In genomic region chr14:25396128-25396527, GRCh38 we compare ENCODE assay signal across 25 cellular contexts.
DNase-seq lines count a peak whose midpoint lies in the region; ATAC-seq and TF ChIP-seq lines count a peak whose summit lies in the region.
"Had no signal": no experiment of that assay in that cellular context is flagged by ENCODE, and none has a peak within 500 bp of the region (broad histone marks: within the 10 kb centered on the region; RNA-seq: fewer than 3 reads in every experiment).

No MANE protein-coding gene starts in this region.

- TF ChIP-seq CTCF in mucosa of descending colon (IDR thresholded peaks at IDR 0.05) = no peak

- H3K4me1 Mint-ChIP-seq in activated naive CD8-positive, alpha-beta T cell treated with anti-CD3 and anti-CD28 coated beads for 36 hours = peaks cover 12% of the 10 kb centered on the region
- H3K4me1 Mint-ChIP-seq in T-helper 17 cell = no peaks in the 10 kb centered on the region

- no peaks in the 10 kb centered on the region for H3K36me3 Mint-ChIP-seq in activated naive CD8-positive, alpha-beta T cell treated with anti-CD3 and anti-CD28 coated beads for 36 hours
- no peaks in the 10 kb centered on the region for H3K36me3 Mint-ChIP-seq in T-helper 17 cell (ENCODE audit: low read depth)
- H3K36me3 Mint-ChIP-seq: activated naive CD4-positive, alpha-beta T cell treated with anti-CD3 and anti-CD28 coated beads, Interleukin-2, amount 50 U/mL, for 72 hours; brain; natural killer cell treated with Interleukin-12 subunit alpha and Interleukin-12 subunit beta and Interleukin-15 and Interleukin-18, amount 100 ng/mL, for 72 hours; type B pancreatic cell had no signal

- no peak for DNase-seq in activated naive CD8-positive, alpha-beta T cell treated with anti-CD3 and anti-CD28 coated beads for 36 hours
- no peak for DNase-seq in mucosa of descending colon
- no peak for DNase-seq in left colon
- no peak for DNase-seq in T-helper 17 cell
- DNase-seq: activated CD8-positive, alpha-beta memory T cell treated with anti-CD3 and anti-CD28 coated beads for 24 hours; activated T-cell treated with anti-CD3 and anti-CD28 coated beads, Interleukin-2, amount 50 U/mL, for 72 hours; COR-L47; GOT3; kidney; mammary epithelial cell; NCI-H1436; NCI-H2171 treated with DMSO at 0.1 percent for 48 hours; NCI-H748 treated with DMSO at 0.1 percent for 48 hours; pancreas; stomach had no signal

- H3K4me3 Mint-ChIP-seq in activated naive CD8-positive, alpha-beta T cell treated with anti-CD3 and anti-CD28 coated beads for 36 hours = no peak overlapping the region
- H3K4me3 Mint-ChIP-seq in T-helper 17 cell = no peak overlapping the region
- H3K4me3 Mint-ChIP-seq: activated T-cell treated with anti-CD3 and anti-CD28 coated beads, Interleukin-2, amount 50 U/mL, for 72 hours; brain; natural killer cell treated with Interleukin-12 subunit alpha and Interleukin-12 subunit beta and Interleukin-15 and Interleukin-18, amount 100 ng/mL, for 72 hours; T-helper 2 cell treated with Interferon-gamma antibody and Interleukin-4, amounts not matched to agents 5 μg/mL and 100 μg/mL, for 36 hours; type B pancreatic cell had no signal

- H3K4me3 ChIP-seq in mucosa of descending colon = no peak overlapping the region
- H3K4me3 ChIP-seq: pancreas, SJSA1, stomach had no signal

- peaks cover 5% of the 10 kb centered on the region for H3K9me3 Mint-ChIP-seq in activated naive CD8-positive, alpha-beta T cell treated with anti-CD3 and anti-CD28 coated beads for 36 hours
- H3K9me3 Mint-ChIP-seq: natural killer cell treated with Interleukin-12 subunit alpha and Interleukin-12 subunit beta and Interleukin-15 and Interleukin-18, amount 100 ng/mL, for 72 hours; T-helper 2 cell treated with Interferon-gamma antibody and Interleukin-4, amounts not matched to agents 5 μg/mL and 100 μg/mL, for 36 hours; type B pancreatic cell had no signal

- H3K27me3 Mint-ChIP-seq in activated naive CD8-positive, alpha-beta T cell treated with anti-CD3 and anti-CD28 coated beads for 36 hours = peaks cover 11% of the 10 kb centered on the region
- H3K27me3 Mint-ChIP-seq in T-helper 17 cell = no peaks in the 10 kb centered on the region

- H3K36me3 ChIP-seq in mucosa of descending colon (ENCODE audit: low read depth) = no peaks in the 10 kb centered on the region
- H3K36me3 ChIP-seq: pancreas, SJSA1, stomach had no signal

- H3K4me1 ChIP-seq in mucosa of descending colon (ENCODE audit: low read depth) = peaks cover 6% of the 10 kb centered on the region
- H3K4me1 ChIP-seq: pancreas, SJSA1, stomach had no signal

- intact Hi-C loops in mucosa of descending colon (cut with DNase I, micrococcal nuclease) = no loop called here
- intact Hi-C loops in left colon (cut with DNase I, micrococcal nuclease) = no loop called here

- peak; percentile 61 for ATAC-seq in GM18909 (IDR thresholded peaks at IDR 0.05; ENCODE audit: poor library complexity, unreplicated experiment)
- peak; percentile 66 for ATAC-seq in HG03378 (IDR thresholded peaks at IDR 0.05; ENCODE audit: unreplicated experiment)
- ATAC-seq in mucosa of descending colon = peak; percentile 34
- ATAC-seq in HG02571 (IDR thresholded peaks at IDR 0.05; ENCODE audit: unreplicated experiment) = no peak
- ATAC-seq in left colon = no peak
- no peak for ATAC-seq in HG03139 (IDR thresholded peaks at IDR 0.05; ENCODE audit: unreplicated experiment)
- ATAC-seq in T-helper 17 cell = no peak
- ATAC-seq: activated T-cell treated with anti-CD3 and anti-CD28 coated beads, Interleukin-2, amount 50 U/mL, for 72 hours; natural killer cell treated with Interleukin-12 subunit alpha and Interleukin-12 subunit beta and Interleukin-15 and Interleukin-18, amount 100 ng/mL, for 72 hours; pancreas had no signal

- H3K9me3 ChIP-seq in mucosa of descending colon (no peaks in the 10 kb centered on the region), T-helper 17 cell (ENCODE audit: control insufficient read depth, low read length, poor library complexity, severe bottlenecking) (no peaks in the 10 kb centered on the region)
- H3K9me3 ChIP-seq: pancreas, SJSA1, stomach had no signal

- H3K27ac Mint-ChIP-seq in activated naive CD8-positive, alpha-beta T cell treated with anti-CD3 and anti-CD28 coated beads for 36 hours = peak overlapping the region; percentile 56
- no peak overlapping the region for H3K27ac Mint-ChIP-seq in T-helper 17 cell
- H3K27ac Mint-ChIP-seq: activated naive CD4-positive, alpha-beta T cell treated with anti-CD3 and anti-CD28 coated beads, Interleukin-2, amount 50 U/mL, for 72 hours; activated T-cell treated with anti-CD3 and anti-CD28 coated beads, Interleukin-2, amount 50 U/mL, for 72 hours; natural killer cell treated with Interleukin-12 subunit alpha and Interleukin-12 subunit beta and Interleukin-15 and Interleukin-18, amount 100 ng/mL, for 72 hours; T-helper 2 cell treated with Interferon-gamma antibody and Interleukin-4, amounts not matched to agents 5 μg/mL and 100 μg/mL, for 36 hours; type B pancreatic cell had no signal

Comparison
In these comparisons a context has a peak if more than half of its experiments do, and no peak if none do; other contexts are left out.
1. ATAC-seq: peak in GM18909 (single experiment), HG03378 (single experiment) and mucosa of descending colon (single experiment); none in HG02571 (single experiment), left colon (single experiment), HG03139 (single experiment) and T-helper 17 cell (single experiment).